ENCODE assay signal across 18 cellular contexts in the genomic region with DNA sequence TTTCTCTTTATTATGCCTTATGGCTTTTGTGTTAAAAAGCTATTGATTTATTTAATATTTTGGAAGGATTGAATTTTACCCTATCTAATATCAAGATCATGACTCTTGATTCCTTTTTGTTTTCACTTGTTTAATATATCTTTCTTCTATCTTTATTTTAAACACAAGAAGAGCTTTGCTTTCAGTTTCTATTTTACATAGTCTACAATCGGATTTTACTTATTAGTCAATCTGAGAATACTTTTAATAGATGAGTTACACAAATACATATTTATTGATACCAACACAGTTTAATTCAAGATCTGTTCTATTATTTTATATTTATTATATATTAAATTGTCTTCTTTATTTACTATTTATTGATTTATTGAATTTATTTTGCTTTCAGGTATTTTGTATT.
DNase-seq lines count a peak whose midpoint lies in the region; ATAC-seq and TF ChIP-seq lines count a peak whose summit lies in the region.
"Had no signal": no experiment of that assay in that cellular context is flagged by ENCODE, and none has a peak within 500 bp of the region (broad histone marks: within the 10 kb centered on the region; RNA-seq: fewer than 3 reads in every experiment).

No MANE protein-coding gene starts in this region.

- no peak overlapping the region for H2BK15ac ChIP-seq in mesenchymal stem cell (ENCODE audit: low read depth, poor library complexity, severe bottlenecking)

- H3K4me3 ChIP-seq in CD8-positive, alpha-beta memory T cell (ENCODE audit: low read length): no peak overlapping the region
- H3K4me3 ChIP-seq in mesenchymal stem cell (ENCODE audit: insufficient read depth in 1 of 2, low read depth in 1 of 2, low read length in 2 of 2) (peak overlapping the region in 1 of 2 experiments; percentile 60), PC-9 (no peak overlapping the region)
- H3K4me3 ChIP-seq: BLaER1, mucosa of descending colon had no signal

- peak overlapping the region; percentile 90 for H3K9ac ChIP-seq in mesenchymal stem cell (ENCODE audit: low read length)
- H3K9ac ChIP-seq: BLaER1 had no signal

- TF ChIP-seq CTCF in activated B cell treated with CpG ODN at 0.5 μM for 24 hours (IDR thresholded peaks at IDR 0.05) (no peak), PC-9 (conservative IDR thresholded peaks at IDR 0.05) (no peak)

- H3F3A ChIP-seq in PC-9 (ENCODE audit: insufficient read depth, low read depth): no peaks in the 10 kb centered on the region

- H3K4ac ChIP-seq in mesenchymal stem cell (ENCODE audit: low read depth in 1 of 2, low read length in 2 of 2): no peak overlapping the region

- H2AFZ ChIP-seq in mesenchymal stem cell (ENCODE audit: low read depth, low read length) (no peak overlapping the region), PC-9 (no peak overlapping the region)

- intact Hi-C loops in activated B cell treated with CpG ODN at 0.5 μM for 24 hours (cut with micrococcal nuclease): loop anchor here (5.0 to 10.0 kb wide), 2 partner anchors 204 to 221 kb away; a partner anchor contains a TSS
- intact Hi-C loops in PC-9 (cut with micrococcal nuclease; ENCODE audit: unreplicated experiment): no loop called here

- no peaks in the 10 kb centered on the region for H3K9me3 ChIP-seq in CD8-positive, alpha-beta memory T cell (ENCODE audit: low read length)
- H3K9me3 ChIP-seq in mesenchymal stem cell (ENCODE audit: control insufficient read depth, low read length): peaks cover 5% of the 10 kb centered on the region
- no peaks in the 10 kb centered on the region for H3K9me3 ChIP-seq in PC-9 (ENCODE audit: insufficient read depth, low read depth)

- H3K14ac ChIP-seq in mesenchymal stem cell (ENCODE audit: low read length in 2 of 2): no peak overlapping the region

- H3K36me3 ChIP-seq in CD8-positive, alpha-beta memory T cell (ENCODE audit: insufficient read depth, low read length): no peaks in the 10 kb centered on the region
- no peaks in the 10 kb centered on the region for H3K36me3 ChIP-seq in mesenchymal stem cell (ENCODE audit: control insufficient read depth in 1 of 2, insufficient read depth in 2 of 2, low read depth in 1 of 2, low read length in 2 of 2)
- 0 out of 2 replicates have a peak, but pooled peaks cover 6% of the 10 kb centered on the region for H3K36me3 ChIP-seq in PC-9 (ENCODE audit: low read depth)
- H3K36me3 ChIP-seq: BLaER1 had no signal

- peaks cover 10 to 16% (median 16%) of the 10 kb centered on the region in 3 donors for H3K4me1 Mint-ChIP-seq in CD8-positive, alpha-beta memory T cell
- peaks cover 5% of the 10 kb centered on the region for H3K4me1 Mint-ChIP-seq in activated B cell treated with CpG ODN at 0.5 μM for 24 hours

- ATAC-seq in GM21529 (IDR thresholded peaks at IDR 0.05; ENCODE audit: unreplicated experiment) (peak; percentile 47), activated B cell treated with CpG ODN at 0.5 μM for 24 hours (ENCODE audit: low read depth) (no peak)
- ATAC-seq: mucosa of descending colon had no signal

- no peak overlapping the region for H2BK5ac ChIP-seq in mesenchymal stem cell (ENCODE audit: low read depth, low read length, poor library complexity, severe bottlenecking)

- H3K27me3 ChIP-seq in CD8-positive, alpha-beta memory T cell (ENCODE audit: insufficient read depth, low read length, poor library complexity, severe bottlenecking): no peaks in the 10 kb centered on the region
- H3K27me3 ChIP-seq in mesenchymal stem cell (ENCODE audit: control insufficient read depth in 1 of 2, insufficient read depth in 1 of 2, low read length in 2 of 2) (no peaks in the 10 kb centered on the region), PC-9 (ENCODE audit: insufficient read depth, low read depth) (no peaks in the 10 kb centered on the region)
- H3K27me3 ChIP-seq: BLaER1 had no signal

- POLR2A ChIA-PET in CD8-positive, alpha-beta memory T cell (lab: Charles Lee): no interaction called here
- POLR2A ChIA-PET in activated B cell treated with CpG ODN at 0.5 μM for 24 hours (lab: Charles Lee): no interaction called here
- POLR2A ChIA-PET in PC-9 (lab: Charles Lee; ENCODE audit: unreplicated experiment): no interaction called here

- H4K91ac ChIP-seq in mesenchymal stem cell (ENCODE audit: low read length): no peak overlapping the region

- peaks cover 3 to 10% (median 7%) of the 10 kb centered on the region in 5 donors for H3K9me3 Mint-ChIP-seq in CD8-positive, alpha-beta memory T cell
- no peaks in the 10 kb centered on the region for H3K9me3 Mint-ChIP-seq in activated B cell treated with CpG ODN at 0.5 μM for 24 hours

- H3K23ac ChIP-seq in mesenchymal stem cell (ENCODE audit: low read length in 2 of 2): no peak overlapping the region

- H3K79me1 ChIP-seq in mesenchymal stem cell (replicated peaks; ENCODE audit: low read length, poor library complexity, severe bottlenecking): no peaks in the 10 kb centered on the region

- no peak overlapping the region for H2BK120ac ChIP-seq in mesenchymal stem cell (ENCODE audit: low read depth, low read length)

- WGBS in mesenchymal stem cell: no CpG with 5 or more reads among the region's 1 CpG

- no peaks in the 10 kb centered on the region for H3K27me3 Mint-ChIP-seq in CD8-positive, alpha-beta memory T cell
- H3K27me3 Mint-ChIP-seq in activated B cell treated with CpG ODN at 0.5 μM for 24 hours: no peaks in the 10 kb centered on the region
- H3K27me3 Mint-ChIP-seq: dendritic cell treated with granulocyte-macrophage colony-stimulating factor and Interleukin-4, amounts not matched to agents 40 ng/mL and 50 ng/mL, for 4 days; progenitor cell of endocrine pancreas had no signal

- peak overlapping the region in 3 of 8 donors; percentile 33 to 80 (median 59) for H3K27ac Mint-ChIP-seq in CD8-positive, alpha-beta memory T cell
- H3K27ac Mint-ChIP-seq in activated B cell treated with CpG ODN at 0.5 μM for 24 hours: no peak overlapping the region
- H3K27ac Mint-ChIP-seq: activated T-cell treated with anti-CD3 and anti-CD28 coated beads, Interleukin-2, amount 50 U/mL, for 24 hours; dendritic cell treated with granulocyte-macrophage colony-stimulating factor and Interleukin-4, amounts not matched to agents 40 ng/mL and 50 ng/mL, for 4 days; progenitor cell of endocrine pancreas had no signal

- no peak overlapping the region for H4K8ac ChIP-seq in mesenchymal stem cell (ENCODE audit: low read length)

- H2BK12ac ChIP-seq in mesenchymal stem cell (ENCODE audit: low read length in 2 of 2): no peak overlapping the region

- no peak for DNase-seq in CD8-positive, alpha-beta memory T cell
- DNase-seq in activated B cell treated with CpG ODN at 0.5 μM for 24 hours (no peak), mesenchymal stem cell (no peak), NCI-H1930 (lab: John Stamatoyannopoulos, UW) (no peak), PC-9 (no peak), pons (ENCODE audit: low spot score) (no peak)
- DNase-seq in activated CD8-positive, alpha-beta memory T cell treated with anti-CD3 and anti-CD28 coated beads, Interleukin-2, amount 50 U/mL, for 48 hours: no peak
- DNase-seq: activated T-cell treated with anti-CD3 and anti-CD28 coated beads, Interleukin-2, amount 50 U/mL, for 24 hours; amniotic stem cell; DMS79; HCEC 1CT; mucosa of descending colon; NCI-H2171 treated with DMSO at 0.1 percent for 48 hours; stimulated activated CD4-positive, alpha-beta T cell treated with anti-CD3 and anti-CD28 coated beads, Interleukin-2, amount 100 ng/mL, for 24 hours had no signal

- H3K18ac ChIP-seq in mesenchymal stem cell (ENCODE audit: low read depth in 1 of 2, low read length in 2 of 2): no peak overlapping the region

- no peak overlapping the region for H2AK5ac ChIP-seq in mesenchymal stem cell (ENCODE audit: low read length, severe bottlenecking)

- no peaks in the 10 kb centered on the region for H3K4me1 ChIP-seq in CD8-positive, alpha-beta memory T cell (ENCODE audit: insufficient read depth, low read length)
- H3K4me1 ChIP-seq in mesenchymal stem cell (ENCODE audit: control insufficient read depth, insufficient read depth, low read depth, low read length) (no peaks in the 10 kb centered on the region), PC-9 (replicated peaks; ENCODE audit: insufficient read depth) (no peaks in the 10 kb centered on the region)
- H3K4me1 ChIP-seq: BLaER1 had no signal

- CTCF ChIA-PET in CD8-positive, alpha-beta memory T cell (lab: Charles Lee): no interaction called here
- CTCF ChIA-PET in activated B cell treated with CpG ODN at 0.5 μM for 24 hours (lab: Charles Lee): no interaction called here
- CTCF ChIA-PET in PC-9 (lab: Charles Lee): no interaction called here

- H3K4me2 ChIP-seq in mesenchymal stem cell (ENCODE audit: low read length, poor library complexity, severe bottlenecking) (no peak overlapping the region), PC-9 (no peak overlapping the region)
- H3K4me2 ChIP-seq: BLaER1 had no signal

- H3K4me3 Mint-ChIP-seq in CD8-positive, alpha-beta memory T cell: peak overlapping the region in 6 of 7 donors; percentile 63 to 84 (median 68)
- H3K4me3 Mint-ChIP-seq in activated B cell treated with CpG ODN at 0.5 μM for 24 hours: peak overlapping the region; percentile 60
- H3K4me3 Mint-ChIP-seq: activated T-cell treated with anti-CD3 and anti-CD28 coated beads, Interleukin-2, amount 50 U/mL, for 24 hours; dendritic cell treated with granulocyte-macrophage colony-stimulating factor and Interleukin-4, amounts not matched to agents 40 ng/mL and 50 ng/mL, for 4 days had no signal

- no peaks in the 10 kb centered on the region for H4K20me1 ChIP-seq in PC-9 (ENCODE audit: insufficient read depth)
- H4K20me1 ChIP-seq: BLaER1 had no signal

- no peak overlapping the region for H3K27ac ChIP-seq in CD8-positive, alpha-beta memory T cell (ENCODE audit: low read depth, low read length)
- H3K27ac ChIP-seq in mesenchymal stem cell (ENCODE audit: low read length, poor library complexity, severe bottlenecking) (no peak overlapping the region), PC-9 (no peak overlapping the region)
- H3K27ac ChIP-seq: BLaER1 had no signal

- H3K9me2 ChIP-seq in PC-9 (ENCODE audit: insufficient read depth): no peaks in the 10 kb centered on the region

- peaks cover 0 to 5% (median 2%) of the 10 kb centered on the region in 3 donors for H3K36me3 Mint-ChIP-seq in CD8-positive, alpha-beta memory T cell
- no peaks in the 10 kb centered on the region for H3K36me3 Mint-ChIP-seq in activated B cell treated with CpG ODN at 0.5 μM for 24 hours (ENCODE audit: low read depth)

- no peaks in the 10 kb centered on the region for H3K79me2 ChIP-seq in PC-9 (ENCODE audit: low read depth)

- no TSS peak for BruUV-seq in PC-9 (replicated peaks; lab: Mats Ljungman, UMichigan)
